Comparison of ENCODE assay signal across 6 cellular contexts in genomic region chr5:2272039-2272438, GRCh38.
"Had no signal": no experiment of that assay in that cellular context is flagged by ENCODE, and none has a peak within 500 bp of the region (broad histone marks: within the 10 kb centered on the region; RNA-seq: fewer than 3 reads in every experiment).

No MANE protein-coding gene starts in this region.

- H3K27ac ChIP-seq: HL-60 had no signal

- H3K4me3 ChIP-seq: K562 had no signal

- DNase-seq: IMR-90, KBM-7, KG1 had no signal

- ATAC-seq: HepG2, K562 had no signal
